9 cellular contexts compared by ENCODE assay signal in genomic region chr5:39274388-39275085, GRCh38. TPM values are rescaled to one million over a fixed set of nuclear protein-coding genes. Genes with fewer than 3 reads are reported as not detected.
DNase-seq lines count a peak whose midpoint lies in the region; ATAC-seq and TF ChIP-seq lines count a peak whose summit lies in the region.
"Had no signal": no experiment of that assay in that cellular context is flagged by ENCODE, and none has a peak within 500 bp of the region (broad histone marks: within the 10 kb centered on the region; RNA-seq: fewer than 3 reads in every experiment).

No MANE protein-coding gene starts in this region.

- no peaks in the 10 kb centered on the region for H3K9me2 ChIP-seq in SK-N-SH
- no peaks in the 10 kb centered on the region for H3K9me2 ChIP-seq in OCI-LY7 (ENCODE audit: insufficient read depth, low read length)

- no peak for DNase-seq in SK-N-SH
- DNase-seq in OCI-LY7 (ENCODE audit: low spot score), result peak; percentile 11
- DNase-seq in right cardiac atrium, result no peak
- no peak for DNase-seq in A673 (ENCODE audit: low spot score)
- DNase-seq in HUDEP-2 (lab: John Stamatoyannopoulos, UW; ENCODE audit: unreplicated experiment in 76 of 76), result no peak
- DNase-seq in NCI-H2227 (lab: John Stamatoyannopoulos, UW; ENCODE audit: unreplicated experiment), result no peak

- ATAC-seq in SK-N-SH treated with all-trans-retinoic acid at 6 μM for 48 hours (no peak), HG02852 (IDR thresholded peaks at IDR 0.05; ENCODE audit: unreplicated experiment) (peak; percentile 94), right cardiac atrium (peak; percentile 55 to 59)

- POLR2A ChIA-PET in SK-N-SH (lab: Yijun Ruan, JAX) (no interaction called here), OCI-LY7 (lab: Charles Lee) (interaction anchor here (1.2 kb wide), 1 partner anchor 16 kb away, joined by 6 read pairs; no protein-coding TSS in a partner anchor), A673 (lab: Charles Lee; ENCODE audit: low non-redundant PET) (no interaction called here)

- H2AFZ ChIP-seq in SK-N-SH (ENCODE audit: low read depth), result peak overlapping the region; percentile 49; the same call in 1 of the 2 replicates
- H2AFZ ChIP-seq in OCI-LY7 (ENCODE audit: low read length), result peak overlapping the region; percentile 89

- H3K4me3 ChIP-seq in SK-N-SH (ENCODE audit: low read depth in 2 of 2, low read length in 1 of 2), result no peak overlapping the region
- peak overlapping the region; percentile 45 for H3K4me3 ChIP-seq in OCI-LY7 (ENCODE audit: low read depth, low read length, poor library complexity, severe bottlenecking)
- peak overlapping the region; percentile 35 for H3K4me3 ChIP-seq in right cardiac atrium (ENCODE audit: low read length)
- H3K4me3 ChIP-seq in A673 (ENCODE audit: low read depth, low read length, poor library complexity, severe bottlenecking), result no peak overlapping the region

- BruUV-seq in OCI-LY7 (replicated peaks; lab: Mats Ljungman, UMichigan), result no TSS peak
- BruUV-seq in A673 (replicated peaks; lab: Mats Ljungman, UMichigan), result no TSS peak

- H3K4me2 ChIP-seq in SK-N-SH, result no peak overlapping the region
- peak overlapping the region; percentile 56 for H3K4me2 ChIP-seq in OCI-LY7 (ENCODE audit: low read length)

- H3K36me3 ChIP-seq in SK-N-SH (replicated peaks in 1 of 2; ENCODE audit: control insufficient read depth in 1 of 2, insufficient read depth in 2 of 2, low read length in 1 of 2), result no peaks in the 10 kb centered on the region
- H3K36me3 ChIP-seq in OCI-LY7 (ENCODE audit: insufficient read depth, low read length), result no peaks in the 10 kb centered on the region
- no peaks in the 10 kb centered on the region for H3K36me3 ChIP-seq in A673 (ENCODE audit: insufficient read depth, low read length, poor library complexity, severe bottlenecking)

- intact Hi-C loops in OCI-LY7 (cut with micrococcal nuclease; ENCODE audit: unreplicated experiment), result no loop called here
- intact Hi-C loops in right cardiac atrium (cut with DNase I), result no loop called here
- intact Hi-C loops in A673 (cut with micrococcal nuclease; ENCODE audit: unreplicated experiment), result no loop called here

- no peak overlapping the region for H3K27ac ChIP-seq in SK-N-SH (ENCODE audit: low read depth in 2 of 2, low read length in 1 of 2)
- H3K27ac ChIP-seq in OCI-LY7 (ENCODE audit: low read depth, low read length, poor library complexity, severe bottlenecking), result no peak overlapping the region
- no peak overlapping the region for H3K27ac ChIP-seq in right cardiac atrium (ENCODE audit: low read length)
- H3K27ac ChIP-seq in A673 (ENCODE audit: low read depth, low read length, poor library complexity, severe bottlenecking), result no peak overlapping the region
- H3K27ac ChIP-seq: 22Rv1 had no signal

- H3K9me3 ChIP-seq in SK-N-SH, result no peaks in the 10 kb centered on the region
- no peaks in the 10 kb centered on the region for H3K9me3 ChIP-seq in OCI-LY7 (ENCODE audit: low read length)
- H3K9me3 ChIP-seq in right cardiac atrium (ENCODE audit: control insufficient read depth, low read length), result peaks cover 2% of the 10 kb centered on the region
- H3K9me3 ChIP-seq in A673 (ENCODE audit: low read depth, low read length, poor library complexity, severe bottlenecking), result no peaks in the 10 kb centered on the region

- no peak for TF ChIP-seq EP300 in SK-N-SH (IDR thresholded peaks at IDR 0.05; ENCODE audit: borderline replicate concordance in 1 of 2, low read depth in 1 of 2, low read length in 1 of 2)

- H3F3A ChIP-seq in SK-N-SH (replicated peaks; ENCODE audit: insufficient read depth), result no peaks in the 10 kb centered on the region

- H3K9ac ChIP-seq in SK-N-SH, result no peak overlapping the region

- H4K20me1 ChIP-seq in SK-N-SH (ENCODE audit: insufficient read depth), result no peaks in the 10 kb centered on the region
- H4K20me1 ChIP-seq in OCI-LY7 (ENCODE audit: insufficient read depth, low read length), result no peaks in the 10 kb centered on the region

- H3K27me3 ChIP-seq in SK-N-SH (ENCODE audit: insufficient read depth), result no peaks in the 10 kb centered on the region; the same call in 1 of the 2 replicates
- no peaks in the 10 kb centered on the region for H3K27me3 ChIP-seq in right cardiac atrium (ENCODE audit: control insufficient read depth, insufficient read depth)
- H3K27me3 ChIP-seq in A673 (replicated peaks; ENCODE audit: insufficient read depth, low read depth, low read length, poor library complexity), result no peaks in the 10 kb centered on the region

- no peak for TF ChIP-seq RAD21 in SK-N-SH (IDR thresholded peaks at IDR 0.05; ENCODE audit: low read length)

- CTCF ChIA-PET in SK-N-SH (lab: Yijun Ruan, JAX), result no interaction called here
- CTCF ChIA-PET in OCI-LY7 (lab: Charles Lee; ENCODE audit: unreplicated experiment), result no interaction called here
- CTCF ChIA-PET in A673 (lab: Charles Lee), result no interaction called here

- TF ChIP-seq CTCF in SK-N-SH (IDR thresholded peaks at IDR 0.05) (no peak), OCI-LY7 (conservative IDR thresholded peaks at IDR 0.05; ENCODE audit: low read length) (no peak), A673 (conservative IDR thresholded peaks at IDR 0.05; ENCODE audit: low read depth, low read length) (no peak)

- 12% methylated on average over 3 of the region's 3 CpGs for WGBS in SK-N-SH (ENCODE audit: low lambda C conversion rate)
- 52% methylated on average over 3 of the region's 3 CpGs for WGBS in right cardiac atrium

- no peaks in the 10 kb centered on the region for H3K79me2 ChIP-seq in SK-N-SH (ENCODE audit: insufficient read depth)
- no peaks in the 10 kb centered on the region for H3K79me2 ChIP-seq in OCI-LY7 (ENCODE audit: insufficient read depth, low read depth, low read length)

- H3K4me1 ChIP-seq in SK-N-SH (ENCODE audit: control insufficient read depth in 1 of 2, insufficient read depth in 2 of 2, low read depth in 1 of 2, low read length in 1 of 2) (no peaks in the 10 kb centered on the region), OCI-LY7 (ENCODE audit: insufficient read depth, low read length, poor library complexity, severe bottlenecking) (no peaks in the 10 kb centered on the region), right cardiac atrium (ENCODE audit: control insufficient read depth, insufficient read depth, low read length) (no peaks in the 10 kb centered on the region), A673 (ENCODE audit: insufficient read depth, low read length, poor library complexity, severe bottlenecking) (no peaks in the 10 kb centered on the region)

TF ChIP-seq in SK-N-SH, 30 proteins besides CTCF, POLR2A, EP300 and RAD21 (continues in another document):
- TF ChIP-seq MAX (IDR thresholded peaks at IDR 0.05; ENCODE audit: low read depth) (no peak), CHD2 (IDR thresholded peaks at IDR 0.05; ENCODE audit: low read length, partially characterized antibody) (no peak), POLR2AphosphoS5 (IDR thresholded peaks at IDR 0.05; ENCODE audit: low read depth, low read length) (no peak), FOSL2 (IDR thresholded peaks at IDR 0.05; ENCODE audit: borderline replicate concordance, low read depth) (no peak), ELF1 (IDR thresholded peaks at IDR 0.05) (no peak), USF2 (IDR thresholded peaks at IDR 0.05; ENCODE audit: borderline replicate concordance, low read depth, low read length) (no peak)

TF ChIP-seq in SK-N-SH treated with all-trans-retinoic acid at 6 μM for 48 hours, 23 proteins besides CTCF, POLR2A, EP300 and RAD21 (continues in another document):
- TF ChIP-seq ZFP30 (CRISPR knock-in tag; IDR thresholded peaks at IDR 0.05), result no peak
- TF ChIP-seq TSHZ2 (CRISPR knock-in tag; IDR thresholded peaks at IDR 0.05), result no peak
- TF ChIP-seq ZNF565 (CRISPR knock-in tag; conservative IDR thresholded peaks at IDR 0.05; ENCODE audit: low read depth), result no peak
- no peak for TF ChIP-seq CSRNP3 (CRISPR knock-in tag; IDR thresholded peaks at IDR 0.05)
- TF ChIP-seq ZFP3 (CRISPR knock-in tag; IDR thresholded peaks at IDR 0.05), result no peak
- no peak for TF ChIP-seq OSR1 (CRISPR knock-in tag; IDR thresholded peaks at IDR 0.05)

RNA-seq across cellular contexts. Expression of gene FYB1, which starts 55.2 kb away (rescaled TPM):
- polyA plus RNA-seq in SK-N-SH (2012; rRNA removed) (not detected in 2 replicates), right cardiac atrium (0.66 TPM)
- polyA plus RNA-seq in SK-N-SH (2012; cell fraction: cytosol; rRNA removed), result not detected in 2 replicates
- polyA plus RNA-seq in SK-N-SH (2012; cell fraction: nucleus; rRNA removed), result not detected in 2 replicates
- 0.16 TPM in 1 of 2 replicates, not detected in the other for total RNA-seq in OCI-LY7 (2014; rRNA removed; shearing (Covaris generic))
- total RNA-seq in OCI-LY7 (2022) (not detected in 2 replicates), right cardiac atrium (1 to 10 TPM; 5.7 to 9.5 (median 7.3) TPM), A673 (2021) (not detected in 2 replicates)

Comparison
In these comparisons a context has a peak if more than half of its experiments do, and no peak if none do; other contexts are left out.
1. H3K4me3 ChIP-seq: peak in OCI-LY7 (single experiment) and right cardiac atrium (single experiment); none in SK-N-SH (0 of 2) and A673 (single experiment).